In genomic region chr9:127953768-127954505, GRCh38 we compare ENCODE assay signal across 8 cellular contexts. TPM values are rescaled to one million over a fixed set of nuclear protein-coding genes. Genes with fewer than 3 reads are reported as not detected.
DNase-seq lines count a peak whose midpoint lies in the region; ATAC-seq and TF ChIP-seq lines count a peak whose summit lies in the region.
"Had no signal": no experiment of that assay in that cellular context is flagged by ENCODE, and none has a peak within 500 bp of the region (broad histone marks: within the 10 kb centered on the region; RNA-seq: fewer than 3 reads in every experiment).

No MANE protein-coding gene starts in this region.

- no peak overlapping the region for H3K27ac ChIP-seq in PC-9
- H3K27ac ChIP-seq in sigmoid colon: peak overlapping the region; percentile 48 to 84 (median 76)

- H3K4me1 Mint-ChIP-seq in activated naive CD8-positive, alpha-beta T cell treated with anti-CD3 and anti-CD28 coated beads, Interleukin-2, amount 50 U/mL, for 24 hours: peaks cover 82% of the 10 kb centered on the region

- peaks cover 63% of the 10 kb centered on the region for H4K20me1 ChIP-seq in PC-9 (ENCODE audit: insufficient read depth)

- no peaks in the 10 kb centered on the region for H3K9me3 Mint-ChIP-seq in activated naive CD8-positive, alpha-beta T cell treated with anti-CD3 and anti-CD28 coated beads, Interleukin-2, amount 50 U/mL, for 24 hours

- no peak overlapping the region for H3K4me3 Mint-ChIP-seq in activated naive CD8-positive, alpha-beta T cell treated with anti-CD3 and anti-CD28 coated beads, Interleukin-2, amount 50 U/mL, for 24 hours

- H3K27ac Mint-ChIP-seq in activated naive CD8-positive, alpha-beta T cell treated with anti-CD3 and anti-CD28 coated beads, Interleukin-2, amount 50 U/mL, for 24 hours: peak overlapping the region; percentile 82

- BruUV-seq in PC-9 (replicated peaks; lab: Mats Ljungman, UMichigan): no TSS peak

- H3F3A ChIP-seq in PC-9 (ENCODE audit: insufficient read depth, low read depth): peaks cover 47% of the 10 kb centered on the region

- peaks cover 49% of the 10 kb centered on the region for H3K4me1 ChIP-seq in PC-9 (replicated peaks; ENCODE audit: insufficient read depth)
- peaks cover 0 to 66% (median 57%) of the 10 kb centered on the region in 4 donors for H3K4me1 ChIP-seq in sigmoid colon

- H3K27me3 ChIP-seq in PC-9 (ENCODE audit: insufficient read depth, low read depth) (no peaks in the 10 kb centered on the region), sigmoid colon (no peaks in the 10 kb centered on the region)

- TF ChIP-seq EP300 in sigmoid colon (IDR thresholded peaks at IDR 0.05): no peak

- H3K79me2 ChIP-seq in PC-9 (ENCODE audit: low read depth): peaks cover 88% of the 10 kb centered on the region

- H3K9me2 ChIP-seq in PC-9 (ENCODE audit: insufficient read depth): no peaks in the 10 kb centered on the region

- POLR2A ChIA-PET in PC-9 (lab: Charles Lee; ENCODE audit: unreplicated experiment): no interaction called here

- peaks cover 4% of the 10 kb centered on the region for H3K36me3 Mint-ChIP-seq in activated naive CD8-positive, alpha-beta T cell treated with anti-CD3 and anti-CD28 coated beads, Interleukin-2, amount 50 U/mL, for 24 hours (ENCODE audit: low read depth)

- intact Hi-C loops in PC-9 (cut with micrococcal nuclease; ENCODE audit: unreplicated experiment): loop anchor here (2.0 kb wide), 2 partner anchors 17 to 53 kb away; partner anchors contain the start of gene DPM2
- intact Hi-C loops in sigmoid colon (cut with DNase I): no loop called here

- TF ChIP-seq POLR2A in sigmoid colon (IDR thresholded peaks at IDR 0.05): no peak

- 73 to 83% methylated on average over 17 of the region's 17 CpGs for WGBS in sigmoid colon, 2 donors

- TF ChIP-seq CTCF in PC-9 (conservative IDR thresholded peaks at IDR 0.05): no peak
- no peak for TF ChIP-seq CTCF in sigmoid colon (IDR thresholded peaks at IDR 0.05)

- H3K4me2 ChIP-seq in PC-9: peak overlapping the region; percentile 67

- DNase-seq in PC-9 (no peak), sigmoid colon (no peak), NCI-H1092 (lab: John Stamatoyannopoulos, UW) (no peak), 8988T (no peak), kidney glomerular epithelial cell (lab: John Stamatoyannopoulos, UW) (no peak)
- no peak for DNase-seq in activated naive CD8-positive, alpha-beta T cell treated with anti-CD3 and anti-CD28 coated beads, Interleukin-2, amount 50 U/mL, for 24 hours
- DNase-seq: effector CD4-positive, alpha-beta T cell; MV-4-11 had no signal

- ATAC-seq in activated naive CD8-positive, alpha-beta T cell treated with anti-CD3 and anti-CD28 coated beads, Interleukin-2, amount 50 U/mL, for 24 hours: no peak

- no peaks in the 10 kb centered on the region for H3K9me3 ChIP-seq in PC-9 (ENCODE audit: insufficient read depth, low read depth)
- H3K9me3 ChIP-seq in sigmoid colon: no peaks in the 10 kb centered on the region

- CTCF ChIA-PET in PC-9 (lab: Charles Lee): interaction anchor here (0.6 to 3.0 kb wide), 2 partner anchors 11 to 235 kb away, joined by 3 to 11 read pairs; no protein-coding TSS in a partner anchor

- H3K27me3 Mint-ChIP-seq in activated naive CD8-positive, alpha-beta T cell treated with anti-CD3 and anti-CD28 coated beads, Interleukin-2, amount 50 U/mL, for 24 hours: no peaks in the 10 kb centered on the region

- H2AFZ ChIP-seq in PC-9: no peak overlapping the region

- H3K36me3 ChIP-seq in PC-9 (ENCODE audit: low read depth) (peaks cover 8% of the 10 kb centered on the region; the same call in 1 of the 2 replicates), sigmoid colon (no peaks in the 10 kb centered on the region)

- H3K4me3 ChIP-seq in PC-9 (no peak overlapping the region), sigmoid colon (no peak overlapping the region)

RNA-seq across cellular contexts. Expression of gene DPM2, which starts 16.3 kb away (rescaled TPM):
- total RNA-seq in PC-9 (2021) (65.5 and 79.4 TPM in 2 replicates), sigmoid colon (10 to 100 TPM in 2 of 4 donors, 1 to 10 TPM in 2; 6.0 to 11.9 (median 9.7) TPM)
- polyA plus RNA-seq in sigmoid colon: 10 to 100 TPM; 17.3 to 41.9 (median 24.6) TPM

RNA-seq across cellular contexts. Expression of gene PIP5KL1, which starts 23.4 kb away (rescaled TPM):
- 21.9 and 22.5 TPM in 2 replicates for total RNA-seq in PC-9 (2021)
- 1 to 10 TPM in 3 of 4 donors, under 1 TPM in 1; 0.16 to 4.2 (median 2.6) TPM for total RNA-seq in sigmoid colon
- 1 to 10 TPM in 1 of 3 donors, under 1 TPM in 1, not detected in 1; 0.70 to 1.8 TPM for polyA plus RNA-seq in sigmoid colon

RNA-seq across cellular contexts. Expression of gene EEIG1, which starts 26.9 kb away (rescaled TPM):
- total RNA-seq in PC-9 (2021) (176 and 208 TPM in 2 replicates), sigmoid colon (10 to 100 TPM; 10.9 to 32.7 (median 19.2) TPM)
- polyA plus RNA-seq in sigmoid colon: 10 to 100 TPM; 69.1 to 92.0 (median 77.0) TPM

RNA-seq across cellular contexts. Expression of gene ST6GALNAC4, which starts 37.1 kb away (rescaled TPM):
- 28.3 and 44.3 TPM in 2 replicates for total RNA-seq in PC-9 (2021)
- 10 to 100 TPM; 22.8 to 27.7 (median 25.5) TPM for total RNA-seq in sigmoid colon
- polyA plus RNA-seq in sigmoid colon: 10 to 100 TPM; 25.2 to 51.1 (median 37.7) TPM

RNA-seq across cellular contexts. Expression of gene ST6GALNAC6, which starts 54.5 kb away (rescaled TPM):
- total RNA-seq in PC-9 (2021) (23.3 and 27.6 TPM in 2 replicates), sigmoid colon (100 to 1,000 TPM; 107 to 125 (median 114) TPM)
- polyA plus RNA-seq in sigmoid colon: 100 to 1,000 TPM in 1 of 3 donors, 10 to 100 TPM in 2; 35.6 to 112 (median 87.1) TPM
